Comparison of ENCODE assay signal across 8 cellular contexts in genomic region chr12:55996715-55997534, GRCh38. TPM values are rescaled to one million over a fixed set of nuclear protein-coding genes. Genes with fewer than 3 reads are reported as not detected.
DNase-seq lines count a peak whose midpoint lies in the region; ATAC-seq and TF ChIP-seq lines count a peak whose summit lies in the region.

Gene SUOX, plus strand, starts transcription at chr12:55997276. Its CDS starts 4,946 bp downstream, at chr12:56002222.

- H3K4me3 ChIP-seq in liver (ENCODE audit: low read depth in 1 of 3, low read length in 3 of 3): peak within 1 kb of the TSS; percentile 58 to 92 (median 87)

- WGBS in liver: 1% methylated on average over 27 of the region's 27 CpGs

- peaks cover 0 to 12% of the 10 kb centered on the region in 2 donors for H3K27me3 Mint-ChIP-seq in effector memory CD8-positive, alpha-beta T cell
- peaks cover 0 to 6% of the 10 kb centered on the region in 2 donors for H3K27me3 Mint-ChIP-seq in stimulated activated naive B cell treated with anti-CD40 and anti-IgM and Interleukin-4, amounts not matched to agents 10 μg/mL and 1 μg/mL and 100 μg/mL, for 72 hours

- DNase-seq in AML-193 (lab: John Stamatoyannopoulos, UW): peak; percentile 96 to 97
- peak; percentile 95 for DNase-seq in NCI-H146 treated with DMSO at 0.1 percent for 48 hours (lab: John Stamatoyannopoulos, UW; ENCODE audit: unreplicated experiment)
- DNase-seq in T1000 (lab: John Stamatoyannopoulos, UW): peak; percentile 82
- peak in 1 of 3 experiments; percentile 12 for DNase-seq in effector memory CD8-positive, alpha-beta T cell
- DNase-seq in stimulated activated naive B cell treated with anti-CD40 and anti-IgM and Interleukin-4, amounts not matched to agents 10 μg/mL and 1 μg/mL and 100 μg/mL, for 72 hours: peak; percentile 82

- H3K4me1 ChIP-seq in liver (ENCODE audit: control insufficient read depth in 4 of 4, insufficient read depth in 4 of 4, low read length in 3 of 4): peaks cover 5 to 42% (median 33%) of the 10 kb centered on the region in 4 donors

- H3K36me3 ChIP-seq in liver (ENCODE audit: control insufficient read depth in 4 of 4, insufficient read depth in 3 of 4, low read depth in 1 of 4, low read length in 3 of 4): peaks cover 8 to 23% (median 21%) of the 10 kb centered on the region in 4 donors

- peak; percentile 39 to 66 for TF ChIP-seq RAD21 in liver (IDR thresholded peaks at IDR 0.05)

- H3K27me3 ChIP-seq in liver (ENCODE audit: control insufficient read depth in 4 of 4, insufficient read depth in 4 of 4, low read length in 3 of 4): no peaks in the 10 kb centered on the region

- H3K4me1 Mint-ChIP-seq in effector memory CD8-positive, alpha-beta T cell (ENCODE audit: low read depth in 2 of 2): peaks cover 0 to 8% of the 10 kb centered on the region in 2 donors
- peaks cover 12 to 19% of the 10 kb centered on the region in 2 donors for H3K4me1 Mint-ChIP-seq in stimulated activated naive B cell treated with anti-CD40 and anti-IgM and Interleukin-4, amounts not matched to agents 10 μg/mL and 1 μg/mL and 100 μg/mL, for 72 hours

- peak within 1 kb of the TSS; percentile 34 to 78 for H3K9ac ChIP-seq in liver (ENCODE audit: low read depth in 1 of 2, low read length in 2 of 2)

- no peak for TF ChIP-seq CTCF in liver (IDR thresholded peaks at IDR 0.05; ENCODE audit: low read depth, low read length, missing input control)

- H3K9me3 ChIP-seq in liver (ENCODE audit: control insufficient read depth in 4 of 4, low read length in 3 of 4): no peaks in the 10 kb centered on the region

- ATAC-seq in GM18511 (IDR thresholded peaks at IDR 0.05; ENCODE audit: unreplicated experiment) (peak; percentile 99), HG02885 (IDR thresholded peaks at IDR 0.05; ENCODE audit: poor library complexity, unreplicated experiment) (peak; percentile 99)
- peak; percentile 58 for ATAC-seq in effector memory CD8-positive, alpha-beta T cell (replicated peaks)
- ATAC-seq in stimulated activated naive B cell treated with anti-CD40 and anti-IgM and Interleukin-4, amounts not matched to agents 10 μg/mL and 1 μg/mL and 100 μg/mL, for 72 hours (replicated peaks): peak; percentile 99

- H3K27ac Mint-ChIP-seq in effector memory CD8-positive, alpha-beta T cell: no peak within 1 kb of the TSS
- peak within 1 kb of the TSS; percentile 92 for H3K27ac Mint-ChIP-seq in stimulated activated naive B cell treated with anti-CD40 and anti-IgM and Interleukin-4, amounts not matched to agents 10 μg/mL and 1 μg/mL and 100 μg/mL, for 72 hours

- H3K27ac ChIP-seq in liver (ENCODE audit: low read depth in 1 of 2, low read length in 2 of 2): peak within 1 kb of the TSS; percentile 82 to 89

- peaks cover 32% of the 10 kb centered on the region for H3K36me3 Mint-ChIP-seq in effector memory CD8-positive, alpha-beta T cell (ENCODE audit: insufficient read depth)
- H3K36me3 Mint-ChIP-seq in stimulated activated naive B cell treated with anti-CD40 and anti-IgM and Interleukin-4, amounts not matched to agents 10 μg/mL and 1 μg/mL and 100 μg/mL, for 72 hours: peaks cover 24 to 32% of the 10 kb centered on the region in 2 donors

- no peaks in the 10 kb centered on the region for H3K9me3 Mint-ChIP-seq in effector memory CD8-positive, alpha-beta T cell
- no peaks in the 10 kb centered on the region for H3K9me3 Mint-ChIP-seq in stimulated activated naive B cell treated with anti-CD40 and anti-IgM and Interleukin-4, amounts not matched to agents 10 μg/mL and 1 μg/mL and 100 μg/mL, for 72 hours

- peak within 1 kb of the TSS; percentile 5 to 21 for H3K4me3 Mint-ChIP-seq in effector memory CD8-positive, alpha-beta T cell
- H3K4me3 Mint-ChIP-seq in stimulated activated naive B cell treated with anti-CD40 and anti-IgM and Interleukin-4, amounts not matched to agents 10 μg/mL and 1 μg/mL and 100 μg/mL, for 72 hours: peak within 1 kb of the TSS; percentile 99

TF ChIP-seq in liver, 16 proteins besides CTCF, POLR2A, EP300 and RAD21:
- peak in 1 of 2 donors; percentile 25 for TF ChIP-seq JUND (IDR thresholded peaks at IDR 0.05)
- peak; percentile 90 for TF ChIP-seq SP1 (IDR thresholded peaks at IDR 0.05)
- TF ChIP-seq EGR1 (IDR thresholded peaks at IDR 0.05; ENCODE audit: low read depth in 2 of 2): no peak
- TF ChIP-seq TAF1 (conservative IDR thresholded peaks at IDR 0.05): peak; percentile 70
- TF ChIP-seq GABPA (IDR thresholded peaks at IDR 0.05 in 1 of 2, conservative IDR thresholded peaks at IDR 0.05 in 1 of 2): peak in 1 of 2 donors; percentile 75
- no peak for TF ChIP-seq MAX (IDR thresholded peaks at IDR 0.05)
- no peak for TF ChIP-seq ZBTB33 (IDR thresholded peaks at IDR 0.05)
- no peak for TF ChIP-seq FOXA2 (IDR thresholded peaks at IDR 0.05)
- TF ChIP-seq FOXA1 (IDR thresholded peaks at IDR 0.05): peak; percentile 33
- peak; percentile 81 to 85 for TF ChIP-seq HNF4A (conservative IDR thresholded peaks at IDR 0.05)
- TF ChIP-seq HNF4G (IDR thresholded peaks at IDR 0.05): peak; percentile 82
- peak; percentile 69 to 71 for TF ChIP-seq RXRA (IDR thresholded peaks at IDR 0.05)
- TF ChIP-seq ATF3 (IDR thresholded peaks at IDR 0.05): peak; percentile 16
- peak; percentile 81 for TF ChIP-seq NR2F2 (IDR thresholded peaks at IDR 0.05)
- TF ChIP-seq YY1 (IDR thresholded peaks at IDR 0.05): peak; percentile 84
- peak; percentile 87 for TF ChIP-seq REST (IDR thresholded peaks at IDR 0.05)

RNA-seq across cellular contexts. Expression of gene SUOX, which starts in this region (rescaled TPM):
- 10 to 100 TPM; 17.3 to 39.3 TPM for total RNA-seq in liver
- 10 to 100 TPM; 33.0 to 33.1 TPM for polyA plus RNA-seq in liver
